2 cellular contexts compared by ENCODE assay signal in the genomic region with DNA sequence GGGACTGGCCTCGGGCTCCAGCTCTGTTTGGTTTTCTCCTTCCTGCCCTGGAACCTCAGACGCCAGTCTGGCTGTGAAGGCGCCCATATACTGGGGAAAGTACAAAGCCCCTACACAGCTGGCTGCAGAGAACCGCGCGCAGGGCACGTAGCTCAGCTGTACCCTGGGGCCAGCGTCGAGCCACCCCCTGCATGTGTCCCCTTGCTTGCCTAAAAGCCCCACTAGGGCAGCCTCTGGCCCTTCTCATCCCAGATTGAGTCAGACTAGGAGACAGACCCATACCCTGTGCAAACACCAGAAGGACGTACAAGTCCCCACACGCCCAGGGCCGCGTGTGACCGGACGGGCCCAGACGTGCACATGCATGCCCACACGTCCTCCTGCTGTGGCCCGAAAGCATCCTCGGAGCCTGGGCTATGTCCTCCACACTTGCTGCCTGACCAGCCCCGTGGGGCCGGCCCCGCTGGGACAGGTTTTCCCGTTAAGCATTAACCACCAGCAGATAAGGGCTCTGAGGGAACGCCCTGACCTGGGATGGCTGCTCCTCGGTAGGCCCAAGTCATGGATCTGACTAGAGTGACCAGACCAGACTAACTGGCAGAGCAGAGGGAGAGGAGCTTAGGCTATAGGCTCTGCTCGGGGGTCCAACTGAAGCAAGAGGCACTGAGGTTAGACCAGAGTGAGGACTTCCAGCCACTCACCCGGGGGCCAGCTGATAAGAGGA.
TF ChIP-seq lines count a peak whose summit lies in the region.

No MANE protein-coding gene starts in this region.

TF ChIP-seq in A549, 52 proteins besides CTCF, POLR2A, EP300 and RAD21:
- TF ChIP-seq HDAC2 (IDR thresholded peaks at IDR 0.05) (no peak), KDM5A (IDR thresholded peaks at IDR 0.05) (no peak), BHLHE40 (IDR thresholded peaks at IDR 0.05; ENCODE audit: low read depth, low read length) (no peak)
- TF ChIP-seq, protein P1, sequence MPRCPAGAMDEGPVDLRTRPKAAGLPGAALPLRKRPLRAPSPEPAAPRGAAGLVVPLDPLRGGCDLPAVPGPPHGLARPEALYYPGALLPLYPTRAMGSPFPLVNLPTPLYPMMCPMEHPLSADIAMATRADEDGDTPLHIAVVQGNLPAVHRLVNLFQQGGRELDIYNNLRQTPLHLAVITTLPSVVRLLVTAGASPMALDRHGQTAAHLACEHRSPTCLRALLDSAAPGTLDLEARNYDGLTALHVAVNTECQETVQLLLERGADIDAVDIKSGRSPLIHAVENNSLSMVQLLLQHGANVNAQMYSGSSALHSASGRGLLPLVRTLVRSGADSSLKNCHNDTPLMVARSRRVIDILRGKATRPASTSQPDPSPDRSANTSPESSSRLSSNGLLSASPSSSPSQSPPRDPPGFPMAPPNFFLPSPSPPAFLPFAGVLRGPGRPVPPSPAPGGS (IDR thresholded peaks at IDR 0.05), result no peak

TF ChIP-seq in HCT116, 20 proteins besides CTCF, POLR2A, EP300 and RAD21:
- TF ChIP-seq EZH2 (IDR thresholded peaks at IDR 0.05) (no peak), CBX3 (IDR thresholded peaks at IDR 0.05; ENCODE audit: low read depth) (no peak), CEBPB (IDR thresholded peaks at IDR 0.05; ENCODE audit: low read depth) (no peak), ZFX (IDR thresholded peaks at IDR 0.05) (no peak), JUND (IDR thresholded peaks at IDR 0.05) (no peak), ZNF274 (IDR thresholded peaks at IDR 0.05; ENCODE audit: low read depth, low read length) (no peak)
TF ChIP-seq in HCT116: peak in this region for 0.
